In the genomic region with DNA sequence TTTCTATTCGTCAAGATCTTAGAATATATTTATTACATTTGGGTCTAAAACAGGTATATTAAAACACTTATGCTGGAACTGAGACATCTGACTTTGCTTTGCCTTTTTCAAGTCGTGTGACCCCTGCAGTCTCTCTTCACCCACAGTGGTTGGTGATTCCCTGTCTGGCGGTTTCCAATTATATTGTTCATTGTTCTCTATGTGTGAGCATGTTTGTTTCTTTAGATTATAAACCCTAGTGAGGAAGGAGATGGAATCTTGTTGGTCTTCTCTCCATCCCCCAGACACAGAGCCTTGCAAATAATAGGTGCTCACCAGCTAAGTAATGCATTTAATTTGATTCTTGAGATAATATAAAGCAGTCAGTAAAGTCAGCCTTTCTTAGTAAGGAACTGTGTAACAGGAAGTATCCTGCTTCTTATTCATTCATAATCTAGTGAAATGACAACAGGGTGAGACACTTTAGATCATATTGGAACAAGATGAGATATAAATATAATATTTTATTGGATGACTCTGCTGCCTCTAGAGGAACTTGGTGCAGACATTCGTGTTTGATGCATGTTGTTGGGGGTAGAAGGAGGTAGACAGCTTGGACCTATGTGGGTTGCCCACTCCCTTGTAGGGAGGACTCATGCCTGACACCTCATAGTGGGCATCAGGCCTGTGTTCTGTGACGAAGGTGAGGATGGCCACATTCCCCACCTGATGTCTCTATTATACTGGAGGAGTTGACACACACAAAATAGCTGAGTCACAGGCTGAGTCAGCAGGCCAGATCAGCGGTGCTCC, we compare ENCODE assay signal across 8 cellular contexts.
A peak's percentile ranks its signal among the peaks of the same experiment; 100 is the strongest.
DNase-seq lines count a peak whose midpoint lies in the region; ATAC-seq, FAIRE-seq and TF ChIP-seq lines count a peak whose summit lies in the region.

No MANE protein-coding gene starts in this region.

- H3K27me3 Mint-ChIP-seq in CD8-positive, alpha-beta memory T cell = peaks cover 6 to 55% of the 10 kb centered on the region in 2 donors

- CTCF ChIA-PET in HepG2 (lab: Yijun Ruan, JAX; ENCODE audit: low intra/inter-chr PET ratio, low total read pairs) (no interaction called here), SK-N-SH (lab: Yijun Ruan, JAX) (interaction anchor here (1.4 to 8.8 kb wide), 9 partner anchors 9 to 291 kb away, joined by 5 to 55 read pairs (median 7); no protein-coding TSS in a partner anchor)
- CTCF ChIA-PET in CD8-positive, alpha-beta memory T cell (lab: Charles Lee) = interaction anchor here (0.8 kb wide), 1 partner anchor 11 kb away, joined by 3 read pairs; no protein-coding TSS in a partner anchor

- WGBS in HepG2 (ENCODE audit: low lambda C conversion rate) = 43% methylated on average over 5 of the region's 6 CpGs
- WGBS in right lobe of liver (ENCODE audit: insufficient coverage, low coverage, low lambda C conversion rate, missing lambda C conversion rate) = 50% methylated on average over 6 of the region's 6 CpGs
- 48% methylated on average over 6 of the region's 6 CpGs for WGBS in SK-N-SH (ENCODE audit: low lambda C conversion rate)
- 39 to 60% methylated on average over 5 to 6 of the region's 6 CpGs for WGBS in gastroesophageal sphincter (ENCODE audit: low coverage in 1 of 2), 2 donors

- ATAC-seq in HepG2 (no peak), right lobe of liver (no peak), GM19463 (IDR thresholded peaks at IDR 0.05; ENCODE audit: unreplicated experiment) (no peak), gastroesophageal sphincter (no peak)

- no peak overlapping the region for H3K4me3 ChIP-seq in HepG2 (replicated peaks in 1 of 3; ENCODE audit: insufficient read depth in 1 of 3, low read depth in 2 of 3, low read length in 3 of 3)
- no peak overlapping the region for H3K4me3 ChIP-seq in right lobe of liver
- 0 out of 4 replicates have a peak overlapping the region, but pooled peaks of 1 of the 2 experiments have one; percentile 13 for H3K4me3 ChIP-seq in SK-N-SH (ENCODE audit: low read depth in 2 of 2, low read length in 1 of 2)
- no peak overlapping the region for H3K4me3 ChIP-seq in CD8-positive, alpha-beta memory T cell (ENCODE audit: low read length)
- H3K4me3 ChIP-seq in gastroesophageal sphincter = no peak overlapping the region

- peaks cover 0 to 7% (median 0%) of the 10 kb centered on the region in 3 donors for H3K36me3 Mint-ChIP-seq in CD8-positive, alpha-beta memory T cell

- TF ChIP-seq CTCF in HepG2 (CRISPR knock-in tag; IDR thresholded peaks at IDR 0.05) (no peak), right lobe of liver (IDR thresholded peaks at IDR 0.05) (no peak), SK-N-SH (IDR thresholded peaks at IDR 0.05) (peak; percentile 54), gastroesophageal sphincter (IDR thresholded peaks at IDR 0.05) (peak in 1 of 4 experiments; percentile 20)

- no peak overlapping the region for H3K9ac ChIP-seq in HepG2 (ENCODE audit: insufficient read depth, low read depth, low read length)
- no peak overlapping the region for H3K9ac ChIP-seq in SK-N-SH

- no peaks in the 10 kb centered on the region for H3K9me3 ChIP-seq in HepG2 (ENCODE audit: low read length)
- no peaks in the 10 kb centered on the region for H3K9me3 ChIP-seq in right lobe of liver
- H3K9me3 ChIP-seq in SK-N-SH = no peaks in the 10 kb centered on the region
- no peaks in the 10 kb centered on the region for H3K9me3 ChIP-seq in CD8-positive, alpha-beta memory T cell (ENCODE audit: low read length)
- H3K9me3 ChIP-seq in gastroesophageal sphincter = no peaks in the 10 kb centered on the region

- H3K4me1 Mint-ChIP-seq in CD8-positive, alpha-beta memory T cell = no peaks in the 10 kb centered on the region

- no TSS peak for BruUV-seq in HepG2 (replicated peaks; lab: Mats Ljungman, UMichigan)

- intact Hi-C loops in HepG2 (cut with micrococcal nuclease; ENCODE audit: unreplicated experiment) = no loop called here
- intact Hi-C loops in right lobe of liver (cut with DNase I) = no loop called here

- H3K36me3 ChIP-seq in HepG2 (replicated peaks in 1 of 2; ENCODE audit: control insufficient read depth in 1 of 2, insufficient read depth in 2 of 2, low read length in 2 of 2) (no peaks in the 10 kb centered on the region), right lobe of liver (no peaks in the 10 kb centered on the region), SK-N-SH (replicated peaks in 1 of 2; ENCODE audit: control insufficient read depth in 1 of 2, insufficient read depth in 2 of 2, low read length in 1 of 2) (no peaks in the 10 kb centered on the region), gastroesophageal sphincter (no peaks in the 10 kb centered on the region)
- no peaks in the 10 kb centered on the region for H3K36me3 ChIP-seq in CD8-positive, alpha-beta memory T cell (ENCODE audit: insufficient read depth, low read length)

- POLR2A ChIA-PET in HepG2 (lab: Yijun Ruan, JAX) = no interaction called here
- POLR2A ChIA-PET in SK-N-SH (lab: Yijun Ruan, JAX) = no interaction called here
- POLR2A ChIA-PET in CD8-positive, alpha-beta memory T cell (lab: Charles Lee) = no interaction called here

- TF ChIP-seq EP300 in HepG2 (IDR thresholded peaks at IDR 0.05; ENCODE audit: low read depth in 2 of 2, low read length in 2 of 2) (no peak), HepG2 (CRISPR knock-in tag; IDR thresholded peaks at IDR 0.05; ENCODE audit: borderline replicate concordance) (no peak), SK-N-SH (IDR thresholded peaks at IDR 0.05; ENCODE audit: borderline replicate concordance in 1 of 2, low read depth in 1 of 2, low read length in 1 of 2) (no peak), gastroesophageal sphincter (IDR thresholded peaks at IDR 0.05) (no peak)

- H3K27ac ChIP-seq in HepG2 (ENCODE audit: extremely low read length, insufficient read depth, low read length) (no peak overlapping the region), right lobe of liver (no peak overlapping the region), SK-N-SH (ENCODE audit: low read depth in 2 of 2, low read length in 1 of 2) (peak overlapping the region in 1 of 2 experiments; percentile 82; a peak in 3 of 4 replicates), gastroesophageal sphincter (no peak overlapping the region)
- no peak overlapping the region for H3K27ac ChIP-seq in CD8-positive, alpha-beta memory T cell (ENCODE audit: low read depth, low read length)

- H3K4me2 ChIP-seq in HepG2 (ENCODE audit: low read depth, low read length) (no peak overlapping the region), SK-N-SH (peak overlapping the region; percentile 64)

- TF ChIP-seq POLR2A in HepG2 (IDR thresholded peaks at IDR 0.05; ENCODE audit: insufficient read depth in 1 of 2, low read depth in 2 of 2, low read length in 2 of 2) (no peak), right lobe of liver (IDR thresholded peaks at IDR 0.05) (no peak), gastroesophageal sphincter (IDR thresholded peaks at IDR 0.05) (no peak)

- H3K4me3 Mint-ChIP-seq in CD8-positive, alpha-beta memory T cell = no peak overlapping the region

- peak; percentile 32 for DNase-seq in HepG2 (ENCODE audit: low spot score)
- no peak for DNase-seq in right lobe of liver
- DNase-seq in SK-N-SH = no peak
- peak; percentile 52 for DNase-seq in globus pallidus (ENCODE audit: low spot score)
- peak; percentile 77 for DNase-seq in stromal cell of bone marrow (ENCODE audit: low read depth)
- DNase-seq in CD8-positive, alpha-beta memory T cell = no peak

- H3F3A ChIP-seq in SK-N-SH (replicated peaks; ENCODE audit: insufficient read depth) = peaks cover 21% of the 10 kb centered on the region

- peaks cover 0 to 3% (median 0%) of the 10 kb centered on the region in 5 donors for H3K9me3 Mint-ChIP-seq in CD8-positive, alpha-beta memory T cell

- H3K27me3 ChIP-seq in HepG2 (ENCODE audit: control insufficient read depth in 1 of 2, insufficient read depth in 2 of 2, low read length in 2 of 2) (no peaks in the 10 kb centered on the region), right lobe of liver (no peaks in the 10 kb centered on the region), SK-N-SH (ENCODE audit: insufficient read depth) (no peaks in the 10 kb centered on the region), gastroesophageal sphincter (no peaks in the 10 kb centered on the region)
- H3K27me3 ChIP-seq in CD8-positive, alpha-beta memory T cell (ENCODE audit: insufficient read depth, low read length, poor library complexity, severe bottlenecking) = peaks cover 5% of the 10 kb centered on the region

- H2AFZ ChIP-seq in HepG2 (ENCODE audit: low read length) (no peak overlapping the region), SK-N-SH (ENCODE audit: low read depth) (peak overlapping the region; percentile 65; the same call in 1 of the 2 replicates)

- no peaks in the 10 kb centered on the region for H4K20me1 ChIP-seq in HepG2 (ENCODE audit: insufficient read depth, low read length)
- no peaks in the 10 kb centered on the region for H4K20me1 ChIP-seq in SK-N-SH (ENCODE audit: insufficient read depth)

- in situ Hi-C loops in HepG2 (cut with HindIII; ENCODE audit: extremely low pct_ligation_motif_present, low pct_unique_long_range_greater_than_20kb) = no loop called here

- H3K9me2 ChIP-seq in SK-N-SH = no peaks in the 10 kb centered on the region

- H3K4me1 ChIP-seq in HepG2 (ENCODE audit: insufficient read depth, low read length) (peaks cover 17% of the 10 kb centered on the region), right lobe of liver (peaks cover 0 to 4% (median 0%) of the 10 kb centered on the region in 4 donors), SK-N-SH (ENCODE audit: control insufficient read depth in 1 of 2, insufficient read depth in 2 of 2, low read depth in 1 of 2, low read length in 1 of 2) (peaks cover 6 to 17% of the 10 kb centered on the region in 2 experiments; a peak in 2 of 4 replicates), gastroesophageal sphincter (peaks cover 0 to 20% (median 7%) of the 10 kb centered on the region in 3 donors)
- no peaks in the 10 kb centered on the region for H3K4me1 ChIP-seq in CD8-positive, alpha-beta memory T cell (ENCODE audit: insufficient read depth, low read length)

- no peak overlapping the region for H3K27ac Mint-ChIP-seq in CD8-positive, alpha-beta memory T cell

- no peak for FAIRE-seq in HepG2 (lab: Jason Lieb, UNC)

- TF ChIP-seq RAD21 in HepG2 (CRISPR knock-in tag; IDR thresholded peaks at IDR 0.05) (no peak), SK-N-SH (IDR thresholded peaks at IDR 0.05; ENCODE audit: low read length) (no peak)

- H3K79me2 ChIP-seq in HepG2 (ENCODE audit: insufficient read depth, low read length) = no peaks in the 10 kb centered on the region
- H3K79me2 ChIP-seq in SK-N-SH (ENCODE audit: insufficient read depth) = no peaks in the 10 kb centered on the region

TF ChIP-seq in SK-N-SH, 30 proteins besides CTCF, POLR2A, EP300 and RAD21 (continues in another document):
- TF ChIP-seq FOSL2 (IDR thresholded peaks at IDR 0.05; ENCODE audit: borderline replicate concordance, low read depth) (peak; percentile 86), SIN3A (IDR thresholded peaks at IDR 0.05; ENCODE audit: borderline replicate concordance, low read depth, low read length) (peak; percentile 57; the same call in 1 of the 2 replicates), JUND (IDR thresholded peaks at IDR 0.05) (peak; percentile 67), TCF12 (IDR thresholded peaks at IDR 0.05) (peak; percentile 57; the same call in 1 of the 2 replicates)

Comparison
In these comparisons a context has a peak if more than half of its experiments do, and no peak if none do; other contexts are left out.
1. DNase-seq: peak in HepG2 (single experiment), globus pallidus (single experiment) and stromal cell of bone marrow (single experiment); none in right lobe of liver (0 of 3), SK-N-SH (single experiment) and CD8-positive, alpha-beta memory T cell (0 of 5).